Comparison of ENCODE assay signal across 1 cellular context in the genomic region with DNA sequence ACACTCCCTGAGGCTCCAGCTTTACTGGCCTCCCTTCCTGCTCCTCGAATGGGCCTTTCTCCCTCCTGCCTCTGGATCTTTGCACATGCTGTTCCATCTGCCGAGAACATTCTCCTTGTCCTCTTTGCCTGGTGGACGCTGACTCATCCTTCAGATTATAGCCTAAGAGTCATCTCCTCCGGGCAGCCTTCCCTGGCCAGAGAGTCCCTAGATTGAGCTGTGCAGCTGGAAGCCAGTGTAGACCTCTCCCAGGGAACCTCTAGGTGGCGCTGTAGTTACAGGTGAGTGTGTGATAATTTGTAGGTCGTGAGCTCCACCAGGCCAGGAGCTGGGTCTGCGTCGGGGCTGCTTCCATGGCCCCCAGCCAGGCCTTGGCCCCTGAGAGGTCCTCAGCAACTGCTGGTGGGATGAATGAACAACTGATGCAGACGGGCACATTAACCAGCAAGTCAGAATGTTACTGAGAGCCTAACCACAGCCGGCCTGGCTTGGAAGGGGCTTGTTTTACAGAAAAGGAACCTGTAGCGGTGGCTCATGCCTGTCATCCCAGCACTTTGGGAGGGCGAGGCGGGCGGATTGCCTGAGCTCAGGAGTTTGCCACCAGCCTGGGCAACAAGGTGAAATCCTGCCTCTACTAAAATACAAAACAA.
TF ChIP-seq lines count a peak whose summit lies in the region.

No MANE protein-coding gene starts in this region.

TF ChIP-seq in K562, 482 proteins besides CTCF, POLR2A, EP300 and RAD21:
- TF ChIP-seq, protein P1, sequence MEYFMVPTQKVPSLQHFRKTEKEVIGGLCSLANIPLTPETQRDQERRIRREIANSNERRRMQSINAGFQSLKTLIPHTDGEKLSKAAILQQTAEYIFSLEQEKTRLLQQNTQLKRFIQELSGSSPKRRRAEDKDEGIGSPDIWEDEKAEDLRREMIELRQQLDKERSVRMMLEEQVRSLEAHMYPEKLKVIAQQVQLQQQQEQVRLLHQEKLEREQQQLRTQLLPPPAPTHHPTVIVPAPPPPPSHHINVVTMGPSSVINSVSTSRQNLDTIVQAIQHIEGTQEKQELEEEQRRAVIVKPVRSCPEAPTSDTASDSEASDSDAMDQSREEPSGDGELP (CRISPR knock-in tag; IDR thresholded peaks at IDR 0.05; ENCODE audit: borderline replicate concordance): peak; percentile 26; the same call in 1 of the 2 replicates
- TF ChIP-seq KLF16 (IDR thresholded peaks at IDR 0.05): no peak
- TF ChIP-seq TSC22D4 (tag; IDR thresholded peaks at IDR 0.05): no peak
- TF ChIP-seq ZNF830 (CRISPR knock-in tag; IDR thresholded peaks at IDR 0.05): no peak
- TF ChIP-seq RB1 (IDR thresholded peaks at IDR 0.05; ENCODE audit: low read depth): peak; percentile 21; the same call in 1 of the 2 replicates
- no peak for TF ChIP-seq MEF2D (tag; conservative IDR thresholded peaks at IDR 0.05; ENCODE audit: low read depth)
- TF ChIP-seq NFE2 (IDR thresholded peaks at IDR 0.05; ENCODE audit: low read depth): peak; percentile 59; the same call in 1 of the 2 replicates
- TF ChIP-seq KLF6 (CRISPR knock-in tag; IDR thresholded peaks at IDR 0.05; ENCODE audit: borderline replicate concordance): no peak
- no peak for TF ChIP-seq U2AF2 (optimal IDR thresholded peaks at IDR 0.05; ENCODE audit: low read depth, low read length)
- TF ChIP-seq, protein P2, sequence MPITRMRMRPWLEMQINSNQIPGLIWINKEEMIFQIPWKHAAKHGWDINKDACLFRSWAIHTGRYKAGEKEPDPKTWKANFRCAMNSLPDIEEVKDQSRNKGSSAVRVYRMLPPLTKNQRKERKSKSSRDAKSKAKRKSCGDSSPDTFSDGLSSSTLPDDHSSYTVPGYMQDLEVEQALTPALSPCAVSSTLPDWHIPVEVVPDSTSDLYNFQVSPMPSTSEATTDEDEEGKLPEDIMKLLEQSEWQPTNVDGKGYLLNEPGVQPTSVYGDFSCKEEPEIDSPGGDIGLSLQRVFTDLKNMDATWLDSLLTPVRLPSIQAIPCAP (CRISPR knock-in tag; IDR thresholded peaks at IDR 0.05; ENCODE audit: borderline replicate concordance): no peak
- 0 out of 2 replicates have a peak, but pooled peaks have one; percentile 25 for TF ChIP-seq MEF2A (IDR thresholded peaks at IDR 0.05; ENCODE audit: control insufficient read depth, low read depth, low read length)
- TF ChIP-seq JUN (IDR thresholded peaks at IDR 0.05; ENCODE audit: borderline replicate concordance, low read depth, low read length): peak; percentile 66; the same call in 1 of the 2 replicates
- TF ChIP-seq JUN (CRISPR knock-in tag; IDR thresholded peaks at IDR 0.05; ENCODE audit: borderline replicate concordance): no peak
- no peak for TF ChIP-seq THRAP3 (IDR thresholded peaks at IDR 0.05; ENCODE audit: borderline replicate concordance)
- no peak for TF ChIP-seq TEAD1 (CRISPR knock-in tag; IDR thresholded peaks at IDR 0.05)
- TF ChIP-seq SP2 (IDR thresholded peaks at IDR 0.05; ENCODE audit: extremely low read depth, low read depth, low read length, poor library complexity, severe bottlenecking): no peak
- peak; percentile 36; the same call in 1 of the 2 replicates for TF ChIP-seq ZNF316 (IDR thresholded peaks at IDR 0.05)
- TF ChIP-seq, protein P3, sequence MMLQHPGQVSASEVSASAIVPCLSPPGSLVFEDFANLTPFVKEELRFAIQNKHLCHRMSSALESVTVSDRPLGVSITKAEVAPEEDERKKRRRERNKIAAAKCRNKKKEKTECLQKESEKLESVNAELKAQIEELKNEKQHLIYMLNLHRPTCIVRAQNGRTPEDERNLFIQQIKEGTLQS (IDR thresholded peaks at IDR 0.05): peak; percentile 88
- TF ChIP-seq, protein P3 (CRISPR knock-in tag; conservative IDR thresholded peaks at IDR 0.05): no peak
- TF ChIP-seq DPF2 (IDR thresholded peaks at IDR 0.05): peak; percentile 60; the same call in 1 of the 2 replicates
- TF ChIP-seq SAFB (IDR thresholded peaks at IDR 0.05; ENCODE audit: borderline replicate concordance, low read depth, low read length): no peak
- no peak for TF ChIP-seq ETV5 (CRISPR knock-in tag; IDR thresholded peaks at IDR 0.05; ENCODE audit: low read depth)
- TF ChIP-seq SMC3 (conservative IDR thresholded peaks at IDR 0.05; ENCODE audit: insufficient read depth, low read depth, low read length): peak; percentile 18; the same call in 1 of the 2 replicates
- TF ChIP-seq FOSL1 (tag; conservative IDR thresholded peaks at IDR 0.05): peak; percentile 49
- TF ChIP-seq CBFA2T3 (IDR thresholded peaks at IDR 0.05): peak; percentile 11; the same call in 1 of the 2 replicates
- TF ChIP-seq ZFP36 (IDR thresholded peaks at IDR 0.05; ENCODE audit: low read depth, low read length, partially characterized antibody): peak; percentile 89
- peak; percentile 76 for TF ChIP-seq JUND (IDR thresholded peaks at IDR 0.05; ENCODE audit: borderline replicate concordance, low read depth, low read length)
- peak; percentile 84; the same call in 2 of the 3 replicates for TF ChIP-seq JUND (tag; IDR thresholded peaks at IDR 0.05; ENCODE audit: borderline replicate concordance, low read depth, low read length)
- TF ChIP-seq POLR2AphosphoS2 (IDR thresholded peaks at IDR 0.05; ENCODE audit: low read length): no peak
- TF ChIP-seq MXI1 (IDR thresholded peaks at IDR 0.05; ENCODE audit: low read depth, low read length): no peak
- TF ChIP-seq, protein P4, sequence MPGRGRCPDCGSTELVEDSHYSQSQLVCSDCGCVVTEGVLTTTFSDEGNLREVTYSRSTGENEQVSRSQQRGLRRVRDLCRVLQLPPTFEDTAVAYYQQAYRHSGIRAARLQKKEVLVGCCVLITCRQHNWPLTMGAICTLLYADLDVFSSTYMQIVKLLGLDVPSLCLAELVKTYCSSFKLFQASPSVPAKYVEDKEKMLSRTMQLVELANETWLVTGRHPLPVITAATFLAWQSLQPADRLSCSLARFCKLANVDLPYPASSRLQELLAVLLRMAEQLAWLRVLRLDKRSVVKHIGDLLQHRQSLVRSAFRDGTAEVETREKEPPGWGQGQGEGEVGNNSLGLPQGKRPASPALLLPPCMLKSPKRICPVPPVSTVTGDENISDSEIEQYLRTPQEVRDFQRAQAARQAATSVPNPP (IDR thresholded peaks at IDR 0.05; ENCODE audit: borderline replicate concordance, insufficient read depth, insufficient read length): no peak
- TF ChIP-seq ZNF77 (CRISPR knock-in tag; IDR thresholded peaks at IDR 0.05): no peak
- no peak for TF ChIP-seq COPS2 (conservative IDR thresholded peaks at IDR 0.05)
- TF ChIP-seq, protein P5, sequence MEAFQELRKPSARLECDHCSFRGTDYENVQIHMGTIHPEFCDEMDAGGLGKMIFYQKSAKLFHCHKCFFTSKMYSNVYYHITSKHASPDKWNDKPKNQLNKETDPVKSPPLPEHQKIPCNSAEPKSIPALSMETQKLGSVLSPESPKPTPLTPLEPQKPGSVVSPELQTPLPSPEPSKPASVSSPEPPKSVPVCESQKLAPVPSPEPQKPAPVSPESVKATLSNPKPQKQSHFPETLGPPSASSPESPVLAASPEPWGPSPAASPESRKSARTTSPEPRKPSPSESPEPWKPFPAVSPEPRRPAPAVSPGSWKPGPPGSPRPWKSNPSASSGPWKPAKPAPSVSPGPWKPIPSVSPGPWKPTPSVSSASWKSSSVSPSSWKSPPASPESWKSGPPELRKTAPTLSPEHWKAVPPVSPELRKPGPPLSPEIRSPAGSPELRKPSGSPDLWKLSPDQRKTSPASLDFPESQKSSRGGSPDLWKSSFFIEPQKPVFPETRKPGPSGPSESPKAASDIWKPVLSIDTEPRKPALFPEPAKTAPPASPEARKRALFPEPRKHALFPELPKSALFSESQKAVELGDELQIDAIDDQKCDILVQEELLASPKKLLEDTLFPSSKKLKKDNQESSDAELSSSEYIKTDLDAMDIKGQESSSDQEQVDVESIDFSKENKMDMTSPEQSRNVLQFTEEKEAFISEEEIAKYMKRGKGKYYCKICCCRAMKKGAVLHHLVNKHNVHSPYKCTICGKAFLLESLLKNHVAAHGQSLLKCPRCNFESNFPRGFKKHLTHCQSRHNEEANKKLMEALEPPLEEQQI (IDR thresholded peaks at IDR 0.05): no peak
- peak; percentile 55 for TF ChIP-seq C11orf30 (IDR thresholded peaks at IDR 0.05; ENCODE audit: low read depth)
- TF ChIP-seq ZNF23 (CRISPR knock-in tag; IDR thresholded peaks at IDR 0.05): no peak
- TF ChIP-seq, protein P6, sequence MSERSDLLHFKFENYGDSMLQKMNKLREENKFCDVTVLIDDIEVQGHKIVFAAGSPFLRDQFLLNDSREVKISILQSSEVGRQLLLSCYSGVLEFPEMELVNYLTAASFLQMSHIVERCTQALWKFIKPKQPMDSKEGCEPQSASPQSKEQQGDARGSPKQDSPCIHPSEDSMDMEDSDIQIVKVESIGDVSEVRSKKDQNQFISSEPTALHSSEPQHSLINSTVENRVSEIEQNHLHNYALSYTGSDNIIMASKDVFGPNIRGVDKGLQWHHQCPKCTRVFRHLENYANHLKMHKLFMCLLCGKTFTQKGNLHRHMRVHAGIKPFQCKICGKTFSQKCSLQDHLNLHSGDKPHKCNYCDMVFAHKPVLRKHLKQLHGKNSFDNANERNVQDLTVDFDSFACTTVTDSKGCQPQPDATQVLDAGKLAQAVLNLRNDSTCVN (CRISPR knock-in tag; IDR thresholded peaks at IDR 0.05): no peak
- TF ChIP-seq ZNF140 (CRISPR knock-in tag; IDR thresholded peaks at IDR 0.05): no peak
- TF ChIP-seq HDAC2 (IDR thresholded peaks at IDR 0.05): no peak
- no peak for TF ChIP-seq KDM1A (IDR thresholded peaks at IDR 0.05)
- TF ChIP-seq FOXK1 (CRISPR knock-in tag; IDR thresholded peaks at IDR 0.05; ENCODE audit: borderline replicate concordance): no peak
- TF ChIP-seq ADNP (tag; IDR thresholded peaks at IDR 0.05): no peak
- no peak for TF ChIP-seq ZNF75A (CRISPR knock-in tag; IDR thresholded peaks at IDR 0.05)
- TF ChIP-seq CREM (IDR thresholded peaks at IDR 0.05; ENCODE audit: low read depth): 0 out of 2 replicates have a peak, but pooled peaks have one; percentile 33
- TF ChIP-seq MAFG (tag; conservative IDR thresholded peaks at IDR 0.05): peak; percentile 59; the same call in 1 of the 2 replicates
- TF ChIP-seq CTBP1 (IDR thresholded peaks at IDR 0.05; ENCODE audit: borderline replicate concordance): peak; percentile 44; the same call in 1 of the 2 replicates
- 0 out of 2 replicates have a peak, but pooled peaks have one; percentile 16 for TF ChIP-seq ESRRA (IDR thresholded peaks at IDR 0.05; ENCODE audit: borderline replicate concordance, low read depth)
- no peak for TF ChIP-seq PTBP1 (IDR thresholded peaks at IDR 0.05; ENCODE audit: low read depth, low read length)
- TF ChIP-seq ELF2 (CRISPR knock-in tag; IDR thresholded peaks at IDR 0.05): no peak
- TF ChIP-seq, protein P7, sequence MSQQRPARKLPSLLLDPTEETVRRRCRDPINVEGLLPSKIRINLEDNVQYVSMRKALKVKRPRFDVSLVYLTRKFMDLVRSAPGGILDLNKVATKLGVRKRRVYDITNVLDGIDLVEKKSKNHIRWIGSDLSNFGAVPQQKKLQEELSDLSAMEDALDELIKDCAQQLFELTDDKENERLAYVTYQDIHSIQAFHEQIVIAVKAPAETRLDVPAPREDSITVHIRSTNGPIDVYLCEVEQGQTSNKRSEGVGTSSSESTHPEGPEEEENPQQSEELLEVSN (IDR thresholded peaks at IDR 0.05; ENCODE audit: borderline replicate concordance in 1 of 2, extremely low read depth in 1 of 2, insufficient read depth in 1 of 2, insufficient read length in 1 of 2, low read depth in 1 of 2, low read length in 1 of 2, poor library complexity in 1 of 2, severe bottlenecking in 1 of 2): peak in 1 of 2 experiments; percentile 28
- no peak for TF ChIP-seq ZFP1 (CRISPR knock-in tag; IDR thresholded peaks at IDR 0.05)
- TF ChIP-seq, protein P8, sequence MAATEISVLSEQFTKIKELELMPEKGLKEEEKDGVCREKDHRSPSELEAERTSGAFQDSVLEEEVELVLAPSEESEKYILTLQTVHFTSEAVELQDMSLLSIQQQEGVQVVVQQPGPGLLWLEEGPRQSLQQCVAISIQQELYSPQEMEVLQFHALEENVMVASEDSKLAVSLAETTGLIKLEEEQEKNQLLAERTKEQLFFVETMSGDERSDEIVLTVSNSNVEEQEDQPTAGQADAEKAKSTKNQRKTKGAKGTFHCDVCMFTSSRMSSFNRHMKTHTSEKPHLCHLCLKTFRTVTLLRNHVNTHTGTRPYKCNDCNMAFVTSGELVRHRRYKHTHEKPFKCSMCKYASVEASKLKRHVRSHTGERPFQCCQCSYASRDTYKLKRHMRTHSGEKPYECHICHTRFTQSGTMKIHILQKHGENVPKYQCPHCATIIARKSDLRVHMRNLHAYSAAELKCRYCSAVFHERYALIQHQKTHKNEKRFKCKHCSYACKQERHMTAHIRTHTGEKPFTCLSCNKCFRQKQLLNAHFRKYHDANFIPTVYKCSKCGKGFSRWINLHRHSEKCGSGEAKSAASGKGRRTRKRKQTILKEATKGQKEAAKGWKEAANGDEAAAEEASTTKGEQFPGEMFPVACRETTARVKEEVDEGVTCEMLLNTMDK (IDR thresholded peaks at IDR 0.05; ENCODE audit: borderline replicate concordance, insufficient read depth, low read depth, low read length, poor library complexity, severe bottlenecking): peak; percentile 18
- TF ChIP-seq TAL1 (IDR thresholded peaks at IDR 0.05): no peak
- TF ChIP-seq SMARCA5 (IDR thresholded peaks at IDR 0.05): peak; percentile 13; the same call in 1 of the 2 replicates
- TF ChIP-seq PHF8 (IDR thresholded peaks at IDR 0.05; ENCODE audit: borderline replicate concordance, low read length): no peak
